In genomic region chr19:18559685-18560084, GRCh38 we compare ENCODE assay signal across 12 cellular contexts. TPM values are rescaled to one million over a fixed set of nuclear protein-coding genes. Genes with fewer than 3 reads are reported as not detected.
DNase-seq lines count a peak whose midpoint lies in the region; ATAC-seq and TF ChIP-seq lines count a peak whose summit lies in the region.
"Had no signal": no experiment of that assay in that cellular context is flagged by ENCODE, and none has a peak within 500 bp of the region (broad histone marks: within the 10 kb centered on the region; RNA-seq: fewer than 3 reads in every experiment).

No MANE protein-coding gene starts in this region.

- no peak overlapping the region for H3K9ac ChIP-seq in fibroblast of lung (ENCODE audit: insufficient read depth, low read length)

- H3K27ac Mint-ChIP-seq in T-cell, result peak overlapping the region in 1 of 2 donors; percentile 55
- H3K27ac Mint-ChIP-seq in stimulated activated naive B cell treated with anti-CD40 and anti-IgM and Interleukin-4, amounts not matched to agents 10 μg/mL and 1 μg/mL and 100 μg/mL, for 72 hours, result peak overlapping the region; percentile 69

- peaks cover 8% of the 10 kb centered on the region for H3K36me3 ChIP-seq in fibroblast of lung (ENCODE audit: control insufficient read depth, insufficient read depth, low read length)

- CTCF ChIA-PET in T-cell (lab: Charles Lee), result no interaction called here

- H3K27me3 Mint-ChIP-seq in activated T-cell treated with anti-CD3 and anti-CD28 coated beads, Interleukin-2, amount 50 U/mL, for 4 hours (ENCODE audit: low read depth), result no peaks in the 10 kb centered on the region
- H3K27me3 Mint-ChIP-seq in T-cell, result no peaks in the 10 kb centered on the region
- H3K27me3 Mint-ChIP-seq in stimulated activated naive B cell treated with anti-CD40 and anti-IgM and Interleukin-4, amounts not matched to agents 10 μg/mL and 1 μg/mL and 100 μg/mL, for 72 hours, result no peaks in the 10 kb centered on the region

- ATAC-seq in activated T-cell treated with anti-CD3 and anti-CD28 coated beads, Interleukin-2, amount 50 U/mL, for 4 hours, result no peak
- no peak for ATAC-seq in T-cell (replicated peaks in 1 of 4)
- no peak for ATAC-seq in stimulated activated naive B cell treated with anti-CD40 and anti-IgM and Interleukin-4, amounts not matched to agents 10 μg/mL and 1 μg/mL and 100 μg/mL, for 72 hours (replicated peaks)
- no peak for ATAC-seq in GM18511 (IDR thresholded peaks at IDR 0.05; ENCODE audit: unreplicated experiment)

- peaks cover 14% of the 10 kb centered on the region for H3K36me3 Mint-ChIP-seq in activated T-cell treated with anti-CD3 and anti-CD28 coated beads, Interleukin-2, amount 50 U/mL, for 4 hours (ENCODE audit: insufficient read depth)
- peaks cover 10% of the 10 kb centered on the region for H3K36me3 Mint-ChIP-seq in T-cell
- H3K36me3 Mint-ChIP-seq in stimulated activated naive B cell treated with anti-CD40 and anti-IgM and Interleukin-4, amounts not matched to agents 10 μg/mL and 1 μg/mL and 100 μg/mL, for 72 hours, result peaks cover 22 to 32% of the 10 kb centered on the region in 2 donors

- no peak overlapping the region for H3K27ac ChIP-seq in fibroblast of lung (ENCODE audit: insufficient read depth, low read length)

- H3K4me1 Mint-ChIP-seq in activated T-cell treated with anti-CD3 and anti-CD28 coated beads, Interleukin-2, amount 50 U/mL, for 4 hours (ENCODE audit: low read depth), result peaks cover 16% of the 10 kb centered on the region
- peaks cover 23 to 28% (median 23%) of the 10 kb centered on the region in 3 donors for H3K4me1 Mint-ChIP-seq in T-cell
- peaks cover 9 to 29% of the 10 kb centered on the region in 2 donors for H3K4me1 Mint-ChIP-seq in stimulated activated naive B cell treated with anti-CD40 and anti-IgM and Interleukin-4, amounts not matched to agents 10 μg/mL and 1 μg/mL and 100 μg/mL, for 72 hours

- no peaks in the 10 kb centered on the region for H3K9me3 Mint-ChIP-seq in activated T-cell treated with anti-CD3 and anti-CD28 coated beads, Interleukin-2, amount 50 U/mL, for 4 hours
- H3K9me3 Mint-ChIP-seq in T-cell, result no peaks in the 10 kb centered on the region
- no peaks in the 10 kb centered on the region for H3K9me3 Mint-ChIP-seq in stimulated activated naive B cell treated with anti-CD40 and anti-IgM and Interleukin-4, amounts not matched to agents 10 μg/mL and 1 μg/mL and 100 μg/mL, for 72 hours

- H3K4me3 ChIP-seq in fibroblast of lung (replicated peaks in 1 of 4; ENCODE audit: control extremely low read depth in 1 of 4, insufficient read depth in 1 of 4, low read depth in 3 of 4, low read length in 4 of 4), result no peak overlapping the region

- H3K4me1 ChIP-seq in fibroblast of lung (ENCODE audit: control insufficient read depth, extremely low read depth, insufficient read depth, low read length), result peaks cover 2% of the 10 kb centered on the region

- TF ChIP-seq CTCF in fibroblast of lung (conservative IDR thresholded peaks at IDR 0.05 in 1 of 2, IDR thresholded peaks at IDR 0.05 in 1 of 2; ENCODE audit: low read depth in 1 of 2, low read length in 2 of 2), result no peak

- peak overlapping the region; percentile 95 for H3K4me3 Mint-ChIP-seq in activated T-cell treated with anti-CD3 and anti-CD28 coated beads, Interleukin-2, amount 50 U/mL, for 4 hours
- peak overlapping the region; percentile 87 to 90 (median 87) for H3K4me3 Mint-ChIP-seq in T-cell
- peak overlapping the region in 1 of 2 donors; percentile 89 for H3K4me3 Mint-ChIP-seq in stimulated activated naive B cell treated with anti-CD40 and anti-IgM and Interleukin-4, amounts not matched to agents 10 μg/mL and 1 μg/mL and 100 μg/mL, for 72 hours

- POLR2A ChIA-PET in T-cell (lab: Charles Lee), result interaction anchor here in 1 of 2 donors (0.7 kb wide), 1 partner anchor 1293 kb away, joined by 5 read pairs; no protein-coding TSS in a partner anchor

- no peak overlapping the region for H2AFZ ChIP-seq in fibroblast of lung (ENCODE audit: low read length)

- H3K9me3 ChIP-seq in fibroblast of lung (ENCODE audit: control insufficient read depth, insufficient read depth, low read depth, low read length), result no peaks in the 10 kb centered on the region

- H3K27me3 ChIP-seq in fibroblast of lung (ENCODE audit: control insufficient read depth, insufficient read depth, low read length), result no peaks in the 10 kb centered on the region

- no peak for DNase-seq in activated T-cell treated with anti-CD3 and anti-CD28 coated beads, Interleukin-2, amount 50 U/mL, for 4 hours
- no peak for DNase-seq in activated T-cell treated with anti-CD3 and anti-CD28 coated beads, Interleukin-2, amount 50 U/mL, for 48 hours
- no peak for DNase-seq in T-cell
- no peak for DNase-seq in fibroblast of lung (ENCODE audit: low read depth in 2 of 2)
- no peak for DNase-seq in stimulated activated naive B cell treated with anti-CD40 and anti-IgM and Interleukin-4, amounts not matched to agents 10 μg/mL and 1 μg/mL and 100 μg/mL, for 72 hours
- DNase-seq in stimulated activated CD4-positive, alpha-beta T cell treated with anti-CD3 and anti-CD28 coated beads, Interleukin-2, amount 100 ng/mL, for 24 hours, result no peak
- DNase-seq in NCI-H1048 (lab: John Stamatoyannopoulos, UW), result no peak
- DNase-seq: GDM1, NCI-H1417 treated with DMSO at 0.1 percent for 48 hours, NCI-H526, SW 1271 had no signal

- H3K4me2 ChIP-seq in fibroblast of lung (ENCODE audit: extremely low read depth, insufficient read depth, low read length), result peak overlapping the region; percentile 15

- peaks cover 22% of the 10 kb centered on the region for H3K79me2 ChIP-seq in fibroblast of lung (ENCODE audit: control insufficient read depth, insufficient read depth, low read length)

- no peaks in the 10 kb centered on the region for H4K20me1 ChIP-seq in fibroblast of lung (ENCODE audit: control insufficient read depth, extremely low read depth, insufficient read depth, low read length)

RNA-seq across cellular contexts. Expression of gene KXD1, which starts 2.0 kb away (rescaled TPM):
- 100 to 1,000 TPM; 112 to 129 (median 126) TPM for total RNA-seq in activated T-cell treated with anti-CD3 and anti-CD28 coated beads, Interleukin-2, amount 50 U/mL, for 4 hours
- total RNA-seq in T-cell (100 to 1,000 TPM in 1 of 5 donors, 10 to 100 TPM in 4; 73.1 to 112 (median 95.8) TPM), fibroblast of lung (63.3 and 65.0 TPM in 2 replicates)
- 108 and 167 TPM in 2 replicates for polyA plus RNA-seq in fibroblast of lung
- 107 and 136 TPM in 2 replicates for polyA plus RNA-seq in fibroblast of lung (2012)
- polyA minus RNA-seq in fibroblast of lung (ENCODE audit: low replicate concordance), result 94.9 and 186 TPM in 2 replicates

RNA-seq across cellular contexts. Expression of gene UBA52, which starts 12.0 kb away (rescaled TPM):
- 1,000 to 10,000 TPM; 1,928 to 2,027 (median 1,945) TPM for total RNA-seq in activated T-cell treated with anti-CD3 and anti-CD28 coated beads, Interleukin-2, amount 50 U/mL, for 4 hours
- 1,000 to 10,000 TPM; 1,917 to 2,053 (median 1,972) TPM for total RNA-seq in T-cell
- 917 and 1,142 TPM in 2 replicates for total RNA-seq in fibroblast of lung
- polyA plus RNA-seq in fibroblast of lung, result 1,018 and 1,460 TPM in 2 replicates
- 1,726 and 2,094 TPM in 2 replicates for polyA plus RNA-seq in fibroblast of lung (2012)
- 3,202 and 3,482 TPM in 2 replicates for polyA minus RNA-seq in fibroblast of lung (ENCODE audit: low replicate concordance)

RNA-seq across cellular contexts. Expression of gene FKBP8, which starts 16.3 kb away (rescaled TPM):
- 100 to 1,000 TPM; 155 to 163 (median 155) TPM for total RNA-seq in activated T-cell treated with anti-CD3 and anti-CD28 coated beads, Interleukin-2, amount 50 U/mL, for 4 hours
- total RNA-seq in T-cell, result 100 to 1,000 TPM; 158 to 282 (median 244) TPM
- 230 and 289 TPM in 2 replicates for total RNA-seq in fibroblast of lung
- 128 and 135 TPM in 2 replicates for polyA plus RNA-seq in fibroblast of lung
- polyA plus RNA-seq in fibroblast of lung (2012), result 268 and 272 TPM in 2 replicates
- polyA minus RNA-seq in fibroblast of lung (ENCODE audit: low replicate concordance), result 98.0 and 170 TPM in 2 replicates

RNA-seq across cellular contexts. Expression of gene REX1BD, which starts 28.9 kb away (rescaled TPM):
- total RNA-seq in activated T-cell treated with anti-CD3 and anti-CD28 coated beads, Interleukin-2, amount 50 U/mL, for 4 hours, result 100 to 1,000 TPM in 2 of 3 donors, 10 to 100 TPM in 1; 99.7 to 139 (median 119) TPM
- total RNA-seq in T-cell, result 100 to 1,000 TPM in 4 of 5 donors, 10 to 100 TPM in 1; 91.8 to 166 (median 150) TPM
- total RNA-seq in fibroblast of lung, result 37.0 and 37.5 TPM in 2 replicates
- 16.2 and 21.2 TPM in 2 replicates for polyA plus RNA-seq in fibroblast of lung
- polyA plus RNA-seq in fibroblast of lung (2012), result 40.1 and 63.2 TPM in 2 replicates
- 3.3 and 3.9 TPM in 2 replicates for polyA minus RNA-seq in fibroblast of lung (ENCODE audit: low replicate concordance)

RNA-seq across cellular contexts. Expression of gene ELL, which starts 37.8 kb away (rescaled TPM):
- 10 to 100 TPM; 25.6 to 32.5 (median 28.8) TPM for total RNA-seq in activated T-cell treated with anti-CD3 and anti-CD28 coated beads, Interleukin-2, amount 50 U/mL, for 4 hours
- 10 to 100 TPM; 27.2 to 46.4 (median 33.4) TPM for total RNA-seq in T-cell
- total RNA-seq in fibroblast of lung, result 17.7 and 18.7 TPM in 2 replicates
- polyA plus RNA-seq in fibroblast of lung, result 4.4 and 6.6 TPM in 2 replicates
- polyA plus RNA-seq in fibroblast of lung (2012), result 8.1 and 10.6 TPM in 2 replicates
- 10.3 and 24.9 TPM in 2 replicates for polyA minus RNA-seq in fibroblast of lung (ENCODE audit: low replicate concordance)
